Comparison of ENCODE assay signal across 34 cellular contexts in genomic region chr11:133836076-133836548, GRCh38. TPM values are rescaled to one million over a fixed set of nuclear protein-coding genes. Genes with fewer than 3 reads are reported as not detected.
"Had no signal": no experiment of that assay in that cellular context is flagged by ENCODE, and none has a peak within 500 bp of the region (broad histone marks: within the 10 kb centered on the region; RNA-seq: fewer than 3 reads in every experiment).

No MANE protein-coding gene starts in this region.

- H3K27me3 ChIP-seq: adrenal gland, ovary, right lobe of liver, uterus had no signal

- H3K4me1 ChIP-seq: adrenal gland, right lobe of liver, uterus had no signal

- H3K27ac ChIP-seq: adrenal gland, heart left ventricle, neutrophil, ovary, right lobe of liver, thoracic aorta, uterus had no signal

- FAIRE-seq: kidney had no signal

- H3K9me3 Mint-ChIP-seq: natural killer cell; stimulated activated naive CD8-positive, alpha-beta T cell treated with anti-CD3 and anti-CD28 coated beads, Interleukin-15, Interleukin-2, amounts not matched to agents 100 ng/mL and 50 ng/mL, for 24 hours; T-helper 2 cell treated with Interferon-gamma antibody and Interleukin-4, amounts not matched to agents 5 μg/mL and 100 μg/mL, for 36 hours had no signal

- H3K27ac Mint-ChIP-seq: activated B cell treated with CpG ODN at 0.5 μM for 24 hours; activated naive CD4-positive, alpha-beta T cell treated with anti-CD3 and anti-CD28 coated beads for 36 hours; activated naive CD8-positive, alpha-beta T cell treated with anti-CD3 and anti-CD28 coated beads for 36 hours; immature natural killer cell; memory B cell; progenitor cell of endocrine pancreas; stimulated activated naive CD8-positive, alpha-beta T cell treated with anti-CD3 and anti-CD28 coated beads, Interleukin-15, Interleukin-2, amounts not matched to agents 100 ng/mL and 50 ng/mL, for 24 hours; T-helper 2 cell treated with Interferon-gamma antibody and Interleukin-4, amounts not matched to agents 5 μg/mL and 100 μg/mL, for 36 hours had no signal

- H3K36me3 ChIP-seq: adrenal gland, heart left ventricle, neutrophil, ovary, right lobe of liver, thoracic aorta, uterus had no signal

- DNase-seq: activated B cell treated with CpG ODN at 0.5 μM for 24 hours; activated CD4-positive, alpha-beta T cell treated with anti-CD3 and anti-CD28 coated beads, Interleukin-2, amount 50 U/mL, for 4 hours; activated CD8-positive, alpha-beta memory T cell treated with anti-CD3 and anti-CD28 coated beads for 24 hours; activated effector memory CD4-positive, alpha-beta T cell treated with Interleukin-2 at 50 U/mL for 16 hours; activated naive CD4-positive, alpha-beta T cell treated with anti-CD3 and anti-CD28 coated beads for 36 hours; activated naive CD8-positive, alpha-beta T cell treated with anti-CD3 and anti-CD28 coated beads for 36 hours; adrenal gland; caudate nucleus; foreskin fibroblast; heart left ventricle; hypothalamus; immature natural killer cell; kidney; left colon; natural killer cell; ovary; right lobe of liver; stimulated activated CD4-positive, alpha-beta T cell treated with anti-CD3 and anti-CD28 coated beads, Interleukin-4, amount 100 ng/mL, for 1 hour; trophoblast cell; uterus had no signal

- H3K9me3 ChIP-seq: adrenal gland, neutrophil, ovary, right lobe of liver, thoracic aorta, uterus had no signal

- H3K4me3 Mint-ChIP-seq: activated B cell treated with CpG ODN at 0.5 μM for 24 hours; activated naive CD4-positive, alpha-beta T cell treated with anti-CD3 and anti-CD28 coated beads for 36 hours; activated naive CD8-positive, alpha-beta T cell treated with anti-CD3 and anti-CD28 coated beads for 36 hours; brain; immature natural killer cell; memory B cell; natural killer cell; stimulated activated naive CD8-positive, alpha-beta T cell treated with anti-CD3 and anti-CD28 coated beads, Interleukin-15, Interleukin-2, amounts not matched to agents 100 ng/mL and 50 ng/mL, for 24 hours; T-helper 2 cell treated with Interferon-gamma antibody and Interleukin-4, amounts not matched to agents 5 μg/mL and 100 μg/mL, for 36 hours had no signal

- H3K4me1 Mint-ChIP-seq: activated B cell treated with CpG ODN at 0.5 μM for 24 hours, memory B cell had no signal

- H3K4me3 ChIP-seq: adrenal gland, heart left ventricle, ovary, right lobe of liver, thoracic aorta, uterus had no signal

- H3K36me3 Mint-ChIP-seq: activated naive CD8-positive, alpha-beta T cell treated with anti-CD3 and anti-CD28 coated beads for 36 hours; brain; immature natural killer cell; memory B cell; natural killer cell had no signal

RNA-seq across cellular contexts. Expression of gene SPATA19, which starts 9.2 kb away (rescaled TPM):
- total RNA-seq: activated B cell treated with CpG ODN at 0.5 μM for 24 hours; activated naive CD4-positive, alpha-beta T cell treated with anti-CD3 and anti-CD28 coated beads for 36 hours; activated naive CD8-positive, alpha-beta T cell treated with anti-CD3 and anti-CD28 coated beads for 36 hours; adrenal gland; aorta; chondrocyte; esophagus mucosa; heart left ventricle; kidney; left colon; lower leg skin; natural killer cell; ovary; progenitor cell of endocrine pancreas; renal cortical epithelial cell; right lobe of liver; skeletal muscle tissue; subcutaneous adipose tissue; thoracic aorta; uterus had no signal
